In the genomic region with DNA sequence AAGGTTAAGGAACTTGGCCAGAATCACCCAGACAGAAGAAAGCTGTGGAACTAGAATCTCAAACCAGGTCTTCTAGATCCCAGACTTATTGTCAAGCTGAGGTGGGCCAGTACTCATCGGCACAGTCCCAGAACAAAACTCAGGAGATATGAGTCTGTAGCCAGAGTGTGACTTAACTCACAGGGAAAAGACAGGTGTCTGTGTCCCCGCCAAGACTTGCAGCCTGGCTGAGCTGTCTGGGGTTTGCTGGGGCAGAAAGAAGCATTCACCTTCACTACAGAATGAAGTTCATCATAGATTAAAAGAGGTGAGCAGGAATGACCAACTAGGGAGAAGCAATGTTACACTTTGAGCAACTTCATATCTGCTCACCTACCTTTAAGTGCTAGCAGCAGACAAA, we compare ENCODE assay signal across 14 cellular contexts.
DNase-seq lines count a peak whose midpoint lies in the region; ATAC-seq, FAIRE-seq and TF ChIP-seq lines count a peak whose summit lies in the region.
"Had no signal": no experiment of that assay in that cellular context is flagged by ENCODE, and none has a peak within 500 bp of the region (broad histone marks: within the 10 kb centered on the region; RNA-seq: fewer than 3 reads in every experiment).

No MANE protein-coding gene starts in this region.

- H3K18ac ChIP-seq in mesenchymal stem cell (ENCODE audit: low read depth in 1 of 2, low read length in 2 of 2): no peak overlapping the region

- H3K4me2 ChIP-seq in HepG2 (ENCODE audit: low read depth, low read length) (0 out of 2 replicates have a peak overlapping the region, but pooled peaks have one; percentile 13), mesenchymal stem cell (ENCODE audit: low read length, poor library complexity, severe bottlenecking) (no peak overlapping the region), skeletal muscle satellite cell (ENCODE audit: low read length) (peak overlapping the region; percentile 20)

- no peak overlapping the region for H2BK5ac ChIP-seq in mesenchymal stem cell (ENCODE audit: low read depth, low read length, poor library complexity, severe bottlenecking)

- H3K27ac ChIP-seq in HepG2 (ENCODE audit: extremely low read length, insufficient read depth, low read length) (no peak overlapping the region), right lobe of liver (no peak overlapping the region), mesenchymal stem cell (ENCODE audit: low read length, poor library complexity, severe bottlenecking) (no peak overlapping the region)

- no peaks in the 10 kb centered on the region for H3K27me3 ChIP-seq in HepG2 (ENCODE audit: control insufficient read depth in 1 of 2, insufficient read depth in 2 of 2, low read length in 2 of 2)
- H3K27me3 ChIP-seq in right lobe of liver: no peaks in the 10 kb centered on the region
- H3K27me3 ChIP-seq in mesenchymal stem cell (ENCODE audit: control insufficient read depth in 1 of 2, insufficient read depth in 1 of 2, low read length in 2 of 2): no peaks in the 10 kb centered on the region
- no peaks in the 10 kb centered on the region for H3K27me3 ChIP-seq in skeletal muscle satellite cell (ENCODE audit: control insufficient read depth, insufficient read depth, low read length)

- peak overlapping the region in 1 of 2 experiments; percentile 66 for H3K23ac ChIP-seq in mesenchymal stem cell (ENCODE audit: low read length in 2 of 2)

- TF ChIP-seq CTCF in HepG2 (CRISPR knock-in tag; IDR thresholded peaks at IDR 0.05) (no peak), right lobe of liver (IDR thresholded peaks at IDR 0.05) (no peak)

- TF ChIP-seq POLR2A in HepG2 (IDR thresholded peaks at IDR 0.05; ENCODE audit: insufficient read depth in 1 of 2, low read depth in 2 of 2, low read length in 2 of 2) (no peak), right lobe of liver (IDR thresholded peaks at IDR 0.05) (no peak)

- ATAC-seq in HepG2 (no peak), right lobe of liver (no peak), HG03571 (IDR thresholded peaks at IDR 0.05; ENCODE audit: unreplicated experiment) (no peak), HG02973 (IDR thresholded peaks at IDR 0.05; ENCODE audit: unreplicated experiment) (no peak)
- ATAC-seq: CD8-positive, alpha-beta T cell had no signal

- BruUV-seq in HepG2 (replicated peaks; lab: Mats Ljungman, UMichigan): no TSS peak

- no peaks in the 10 kb centered on the region for H4K20me1 ChIP-seq in HepG2 (ENCODE audit: insufficient read depth, low read length)

- H3K9ac ChIP-seq in HepG2 (ENCODE audit: insufficient read depth, low read depth, low read length): no peak overlapping the region
- H3K9ac ChIP-seq in mesenchymal stem cell (ENCODE audit: low read length): no peak overlapping the region
- peak overlapping the region; percentile 48 for H3K9ac ChIP-seq in skeletal muscle satellite cell (ENCODE audit: low read depth, low read length)

- no peaks in the 10 kb centered on the region for H3K9me3 ChIP-seq in HepG2 (ENCODE audit: low read length)
- H3K9me3 ChIP-seq in right lobe of liver: no peaks in the 10 kb centered on the region
- H3K9me3 ChIP-seq in mesenchymal stem cell (ENCODE audit: control insufficient read depth, low read length): no peaks in the 10 kb centered on the region
- H3K9me3 ChIP-seq in skeletal muscle satellite cell (replicated peaks; ENCODE audit: low read length): no peaks in the 10 kb centered on the region

- H4K91ac ChIP-seq in mesenchymal stem cell (ENCODE audit: low read length): no peak overlapping the region

- TF ChIP-seq EP300 in HepG2 (IDR thresholded peaks at IDR 0.05; ENCODE audit: low read depth in 2 of 2, low read length in 2 of 2) (no peak), HepG2 (CRISPR knock-in tag; IDR thresholded peaks at IDR 0.05; ENCODE audit: borderline replicate concordance) (no peak)

- no peaks in the 10 kb centered on the region for H3K36me3 ChIP-seq in HepG2 (replicated peaks in 1 of 2; ENCODE audit: control insufficient read depth in 1 of 2, insufficient read depth in 2 of 2, low read length in 2 of 2)
- no peaks in the 10 kb centered on the region for H3K36me3 ChIP-seq in right lobe of liver
- H3K36me3 ChIP-seq in mesenchymal stem cell (ENCODE audit: control insufficient read depth in 1 of 2, insufficient read depth in 2 of 2, low read depth in 1 of 2, low read length in 2 of 2): no peaks in the 10 kb centered on the region
- H3K36me3 ChIP-seq in skeletal muscle satellite cell (ENCODE audit: insufficient read depth, low read length): no peaks in the 10 kb centered on the region

- no peak overlapping the region for H2BK120ac ChIP-seq in mesenchymal stem cell (ENCODE audit: low read depth, low read length)

- no peak overlapping the region for H4K8ac ChIP-seq in mesenchymal stem cell (ENCODE audit: low read length)

- DNase-seq in HepG2 (ENCODE audit: low spot score) (no peak), right lobe of liver (no peak), mesenchymal stem cell (no peak), amniotic stem cell (lab: John Stamatoyannopoulos, UW) (no peak)
- DNase-seq: CD8-positive, alpha-beta T cell; DND-41; GF-D8; KBM-7; NCI-H1092 treated with DMSO at 0.1 percent for 48 hours; NCI-H1694 treated with DMSO at 0.1 percent for 48 hours; NCI-H69 had no signal

- no peak overlapping the region for H3K4me3 ChIP-seq in HepG2 (replicated peaks in 1 of 3; ENCODE audit: insufficient read depth in 1 of 3, low read depth in 2 of 3, low read length in 3 of 3)
- no peak overlapping the region for H3K4me3 ChIP-seq in right lobe of liver
- no peak overlapping the region for H3K4me3 ChIP-seq in mesenchymal stem cell (ENCODE audit: insufficient read depth in 1 of 2, low read depth in 1 of 2, low read length in 2 of 2)
- H3K4me3 ChIP-seq in skeletal muscle satellite cell (ENCODE audit: low read length): no peak overlapping the region

- H2BK12ac ChIP-seq in mesenchymal stem cell (ENCODE audit: low read length in 2 of 2): peak overlapping the region in 1 of 2 experiments; percentile 19

- no peak overlapping the region for H3K4ac ChIP-seq in mesenchymal stem cell (ENCODE audit: low read depth in 1 of 2, low read length in 2 of 2)

- H3K4me1 ChIP-seq in HepG2 (ENCODE audit: insufficient read depth, low read length) (peaks cover 38% of the 10 kb centered on the region), right lobe of liver (no peaks in the 10 kb centered on the region), mesenchymal stem cell (ENCODE audit: control insufficient read depth, insufficient read depth, low read depth, low read length) (peaks cover 2% of the 10 kb centered on the region), skeletal muscle satellite cell (ENCODE audit: control insufficient read depth, insufficient read depth, low read length) (peaks cover 58% of the 10 kb centered on the region)

- 79% methylated on average over 2 of the region's 2 CpGs for WGBS in HepG2 (ENCODE audit: low lambda C conversion rate)
- WGBS in right lobe of liver (ENCODE audit: insufficient coverage, low coverage, low lambda C conversion rate, missing lambda C conversion rate): 71% methylated on average over 1 of the region's 2 CpGs
- WGBS in mesenchymal stem cell: 100% methylated on average over 2 of the region's 2 CpGs

- POLR2A ChIA-PET in HepG2 (lab: Yijun Ruan, JAX): no interaction called here

- no peaks in the 10 kb centered on the region for H3K79me2 ChIP-seq in HepG2 (ENCODE audit: insufficient read depth, low read length)

- no peak for FAIRE-seq in HepG2 (lab: Jason Lieb, UNC)

- intact Hi-C loops in HepG2 (cut with micrococcal nuclease; ENCODE audit: unreplicated experiment): no loop called here
- intact Hi-C loops in right lobe of liver (cut with DNase I): no loop called here

- no peak overlapping the region for H3K14ac ChIP-seq in mesenchymal stem cell (ENCODE audit: low read length in 2 of 2)

- H2AFZ ChIP-seq in HepG2 (ENCODE audit: low read length) (no peak overlapping the region), mesenchymal stem cell (ENCODE audit: low read depth, low read length) (no peak overlapping the region)

- H2AK5ac ChIP-seq in mesenchymal stem cell (ENCODE audit: low read length, severe bottlenecking): no peak overlapping the region

- no peaks in the 10 kb centered on the region for H3K79me1 ChIP-seq in mesenchymal stem cell (replicated peaks; ENCODE audit: low read length, poor library complexity, severe bottlenecking)

- H2BK15ac ChIP-seq in mesenchymal stem cell (ENCODE audit: low read depth, poor library complexity, severe bottlenecking): peak overlapping the region; percentile 20

- in situ Hi-C loops in HepG2 (cut with HindIII; ENCODE audit: extremely low pct_ligation_motif_present, low pct_unique_long_range_greater_than_20kb): no loop called here

- CTCF ChIA-PET in HepG2 (lab: Yijun Ruan, JAX; ENCODE audit: low intra/inter-chr PET ratio, low total read pairs): no interaction called here

- no peak for TF ChIP-seq RAD21 in HepG2 (CRISPR knock-in tag; IDR thresholded peaks at IDR 0.05)

TF ChIP-seq in HepG2, 621 proteins besides CTCF, POLR2A, EP300 and RAD21:
- no peak for TF ChIP-seq FOXO1 (CRISPR knock-in tag; IDR thresholded peaks at IDR 0.05)
- no peak for TF ChIP-seq ZNF282 (IDR thresholded peaks at IDR 0.05; ENCODE audit: partially characterized antibody)
- no peak for TF ChIP-seq CHD2 (IDR thresholded peaks at IDR 0.05; ENCODE audit: low read depth, low read length)
- TF ChIP-seq ZNF34 (CRISPR knock-in tag; IDR thresholded peaks at IDR 0.05; ENCODE audit: borderline replicate concordance): no peak
- TF ChIP-seq AGO2 (optimal IDR thresholded peaks at IDR 0.05; ENCODE audit: low read depth, low read length): no peak
- TF ChIP-seq IKZF4 (CRISPR knock-in tag; IDR thresholded peaks at IDR 0.05; ENCODE audit: borderline replicate concordance, low read depth, not compliant biosample characterization): no peak
- TF ChIP-seq KLF6 (CRISPR knock-in tag; IDR thresholded peaks at IDR 0.05): no peak
- TF ChIP-seq MBNL3 (CRISPR knock-in tag; conservative IDR thresholded peaks at IDR 0.05): no peak
- TF ChIP-seq KLF13 (CRISPR knock-in tag; IDR thresholded peaks at IDR 0.05): no peak
- no peak for TF ChIP-seq ZNF761 (CRISPR knock-in tag; conservative IDR thresholded peaks at IDR 0.05)
- TF ChIP-seq RAD51 (IDR thresholded peaks at IDR 0.05; ENCODE audit: borderline replicate concordance): no peak
- TF ChIP-seq ZNF564 (CRISPR knock-in tag; IDR thresholded peaks at IDR 0.05): no peak
- TF ChIP-seq CCDC6 (CRISPR knock-in tag; IDR thresholded peaks at IDR 0.05): no peak
- TF ChIP-seq HOXD1 (CRISPR knock-in tag; IDR thresholded peaks at IDR 0.05): no peak
- no peak for TF ChIP-seq EHMT2 (IDR thresholded peaks at IDR 0.05; ENCODE audit: borderline replicate concordance, low read depth, low read length)
- no peak for TF ChIP-seq ZNF264 (CRISPR knock-in tag; IDR thresholded peaks at IDR 0.05)
- no peak for TF ChIP-seq PLRG1 (conservative IDR thresholded peaks at IDR 0.05)
